Comparison of ENCODE assay signal across 41 cellular contexts in genomic region chr9:93988056-93988455, GRCh38. TPM values are rescaled to one million over a fixed set of nuclear protein-coding genes. Genes with fewer than 3 reads are reported as not detected.
"Had no signal": no experiment of that assay in that cellular context is flagged by ENCODE, and none has a peak within 500 bp of the region (broad histone marks: within the 10 kb centered on the region; RNA-seq: fewer than 3 reads in every experiment).

No MANE protein-coding gene starts in this region.

- H3K36me3 Mint-ChIP-seq: activated naive CD4-positive, alpha-beta T cell treated with anti-CD3 and anti-CD28 coated beads, Interleukin-2, amount 10 ng/mL, durations not matched to agents 7 days and 5 days; brain had no signal

- H3K27ac Mint-ChIP-seq: activated naive CD4-positive, alpha-beta T cell treated with anti-CD3 and anti-CD28 coated beads for 36 hours; activated naive CD4-positive, alpha-beta T cell treated with anti-CD3 and anti-CD28 coated beads, Interleukin-2, amount 10 ng/mL, durations not matched to agents 7 days and 5 days; activated naive CD4-positive, alpha-beta T cell treated with anti-CD3 and anti-CD28 coated beads, Interleukin-2, amount 50 U/mL, for 24 hours; activated naive CD4-positive, alpha-beta T cell treated with anti-CD3 and anti-CD28 coated beads, Interleukin-2, amount 50 U/mL, for 72 hours; activated naive CD8-positive, alpha-beta T cell; activated naive CD8-positive, alpha-beta T cell treated with anti-CD3 and anti-CD28 coated beads for 36 hours; activated naive CD8-positive, alpha-beta T cell treated with anti-CD3 and anti-CD28 coated beads, Interleukin-2, amount 10 ng/mL, durations not matched to agents 7 days and 5 days; activated naive CD8-positive, alpha-beta T cell treated with anti-CD3 and anti-CD28 coated beads, Interleukin-2, amount 50 U/mL, for 24 hours; activated T-cell treated with anti-CD3 and anti-CD28 coated beads, Interleukin-2, amount 50 U/mL, for 24 hours; activated T-cell treated with anti-CD3 and anti-CD28 coated beads, Interleukin-2, amount 50 U/mL, for 72 hours; activated T-helper 1 cell treated with anti-CD3 and anti-CD28 coated beads, Interleukin-12 subunit alpha, Interleukin-12 subunit beta, Interleukin-2, Interleukin-4 antibody, amounts not matched to agents 30 ng/mL and 10 ng/mL and 1 ng/mL, durations not matched to agents 14 hours and 24 hours and 36 hours; activated T-helper 17 cell treated with anti-CD3 and anti-CD28 coated beads, Interleukin-2, amount 50 U/mL, for 72 hours; activated T-helper 2 cell treated with anti-CD3 and anti-CD28 coated beads, Interferon-gamma antibody, Interleukin-2, Interleukin-4, amounts not matched to agents 10 μg/mL and 5 μg/mL and 100 μg/mL, durations not matched to agents 14 hours and 24 hours and 36 hours; brain had no signal

- DNase-seq: activated effector memory CD4-positive, alpha-beta T cell treated with anti-CD3 and anti-CD28 coated beads, Interleukin-2, amount 50 U/mL, for 16 hours; activated effector memory CD4-positive, alpha-beta T cell treated with Interleukin-2 at 50 U/mL for 16 hours; activated gamma-delta T cell; activated gamma-delta T cell treated with Interleukin-2 at 50 U/mL for 16 hours; activated naive CD4-positive, alpha-beta T cell; activated naive CD4-positive, alpha-beta T cell treated with anti-CD3 and anti-CD28 coated beads for 36 hours; activated naive CD4-positive, alpha-beta T cell treated with anti-CD3 and anti-CD28 coated beads, Interleukin-2, amount 10 ng/mL, durations not matched to agents 7 days and 5 days; activated naive CD4-positive, alpha-beta T cell treated with anti-CD3 and anti-CD28 coated beads, Interleukin-2, amount 50 U/mL, for 16 hours; activated naive CD4-positive, alpha-beta T cell treated with Interleukin-2 at 50 U/mL for 16 hours; activated naive CD8-positive, alpha-beta T cell treated with anti-CD3 and anti-CD28 coated beads for 36 hours; activated naive CD8-positive, alpha-beta T cell treated with anti-CD3 and anti-CD28 coated beads, Interleukin-2, amount 10 ng/mL, durations not matched to agents 7 days and 5 days; activated naive CD8-positive, alpha-beta T cell treated with anti-CD3 and anti-CD28 coated beads, Interleukin-2, amount 50 U/mL, for 24 hours; activated T-cell treated with anti-CD3 and anti-CD28 coated beads, Interleukin-2, amount 50 U/mL, for 1 hour; activated T-cell treated with anti-CD3 and anti-CD28 coated beads, Interleukin-2, amount 50 U/mL, for 24 hours; activated T-cell treated with anti-CD3 and anti-CD28 coated beads, Interleukin-2, amount 50 U/mL, for 4 hours; activated T-cell treated with anti-CD3 and anti-CD28 coated beads, Interleukin-2, amount 50 U/mL, for 48 hours; activated T-cell treated with anti-CD3 and anti-CD28 coated beads, Interleukin-2, amount 50 U/mL, for 72 hours; adrenal gland; amniotic stem cell; amygdala; anterior cingulate cortex; aorta; body of pancreas; brain microvascular endothelial cell; caudate nucleus; central memory CD4-positive, alpha-beta T cell; cerebellar nuclear complex had no signal

- H3K36me3 ChIP-seq: adrenal gland, ascending aorta, brain microvascular endothelial cell, breast epithelium, cardiac muscle cell had no signal

- H3K4me3 ChIP-seq: adrenal gland, ascending aorta, body of pancreas, breast epithelium, cardiac muscle cell had no signal

- H3K4me3 Mint-ChIP-seq: activated naive CD4-positive, alpha-beta T cell treated with anti-CD3 and anti-CD28 coated beads for 36 hours; activated naive CD4-positive, alpha-beta T cell treated with anti-CD3 and anti-CD28 coated beads, Interleukin-2, amount 10 ng/mL, durations not matched to agents 7 days and 5 days; activated naive CD4-positive, alpha-beta T cell treated with anti-CD3 and anti-CD28 coated beads, Interleukin-2, amount 50 U/mL, for 24 hours; activated naive CD8-positive, alpha-beta T cell; activated naive CD8-positive, alpha-beta T cell treated with anti-CD3 and anti-CD28 coated beads for 36 hours; activated naive CD8-positive, alpha-beta T cell treated with anti-CD3 and anti-CD28 coated beads, Interleukin-2, amount 10 ng/mL, durations not matched to agents 7 days and 5 days; activated naive CD8-positive, alpha-beta T cell treated with anti-CD3 and anti-CD28 coated beads, Interleukin-2, amount 50 U/mL, for 24 hours; activated T-cell treated with anti-CD3 and anti-CD28 coated beads, Interleukin-2, amount 50 U/mL, for 24 hours; activated T-cell treated with anti-CD3 and anti-CD28 coated beads, Interleukin-2, amount 50 U/mL, for 4 hours; activated T-cell treated with anti-CD3 and anti-CD28 coated beads, Interleukin-2, amount 50 U/mL, for 72 hours; activated T-helper 1 cell treated with anti-CD3 and anti-CD28 coated beads, Interleukin-12 subunit alpha, Interleukin-12 subunit beta, Interleukin-2, Interleukin-4 antibody, amounts not matched to agents 30 ng/mL and 10 ng/mL and 1 ng/mL, durations not matched to agents 14 hours and 24 hours and 36 hours; activated T-helper 17 cell treated with anti-CD3 and anti-CD28 coated beads, Interleukin-2, amount 50 U/mL, for 72 hours; brain; central memory CD8-positive, alpha-beta T cell had no signal

- H3K27me3 ChIP-seq: adrenal gland, ascending aorta, body of pancreas, brain microvascular endothelial cell, breast epithelium, cardiac muscle cell had no signal

- H3K9me3 ChIP-seq: adrenal gland, body of pancreas had no signal

- H3K4me1 Mint-ChIP-seq: activated naive CD4-positive, alpha-beta T cell treated with anti-CD3 and anti-CD28 coated beads, Interleukin-2, amount 10 ng/mL, durations not matched to agents 7 days and 5 days; activated naive CD4-positive, alpha-beta T cell treated with anti-CD3 and anti-CD28 coated beads, Interleukin-2, amount 50 U/mL, for 24 hours; activated naive CD8-positive, alpha-beta T cell treated with anti-CD3 and anti-CD28 coated beads for 36 hours; activated naive CD8-positive, alpha-beta T cell treated with anti-CD3 and anti-CD28 coated beads, Interleukin-2, amount 10 ng/mL, durations not matched to agents 7 days and 5 days; activated naive CD8-positive, alpha-beta T cell treated with anti-CD3 and anti-CD28 coated beads, Interleukin-2, amount 50 U/mL, for 24 hours; activated T-helper 17 cell treated with anti-CD3 and anti-CD28 coated beads, Interleukin-2, amount 50 U/mL, for 72 hours; brain; central memory CD8-positive, alpha-beta T cell had no signal

- ATAC-seq: activated naive CD4-positive, alpha-beta T cell treated with anti-CD3 and anti-CD28 coated beads, Interleukin-2, amount 50 U/mL, for 72 hours; activated naive CD8-positive, alpha-beta T cell treated with anti-CD3 and anti-CD28 coated beads, Interleukin-2, amount 50 U/mL, for 24 hours; activated T-cell treated with anti-CD3 and anti-CD28 coated beads, Interleukin-2, amount 50 U/mL, for 4 hours; activated T-cell treated with anti-CD3 and anti-CD28 coated beads, Interleukin-2, amount 50 U/mL, for 72 hours; activated T-helper 17 cell treated with anti-CD3 and anti-CD28 coated beads, Interleukin-2, amount 50 U/mL, for 72 hours; body of pancreas had no signal

- H3K27ac ChIP-seq: adrenal gland, ascending aorta, body of pancreas, brain microvascular endothelial cell, breast epithelium, cardiac muscle cell had no signal

- H3K4me1 ChIP-seq: adrenal gland, ascending aorta, body of pancreas, breast epithelium had no signal

- FAIRE-seq: astrocyte, bronchial epithelial cell had no signal

RNA-seq across cellular contexts. Expression of gene BARX1, which starts 32.9 kb away (rescaled TPM):
- total RNA-seq: activated T-cell treated with anti-CD3 and anti-CD28 coated beads, Interleukin-2, amount 50 U/mL, for 4 hours; adrenal gland; ascending aorta; bronchial epithelial cell; cerebellum had no signal
- polyA plus RNA-seq: aorta had no signal
